Comparison of ENCODE assay signal across 1 cellular context in genomic region chr19:43782689-43783231, GRCh38.
TF ChIP-seq lines count a peak whose summit lies in the region.

No MANE protein-coding gene starts in this region.

TF ChIP-seq in IMR-90, 13 proteins besides CTCF, POLR2A, EP300 and RAD21:
- TF ChIP-seq, protein P1, sequence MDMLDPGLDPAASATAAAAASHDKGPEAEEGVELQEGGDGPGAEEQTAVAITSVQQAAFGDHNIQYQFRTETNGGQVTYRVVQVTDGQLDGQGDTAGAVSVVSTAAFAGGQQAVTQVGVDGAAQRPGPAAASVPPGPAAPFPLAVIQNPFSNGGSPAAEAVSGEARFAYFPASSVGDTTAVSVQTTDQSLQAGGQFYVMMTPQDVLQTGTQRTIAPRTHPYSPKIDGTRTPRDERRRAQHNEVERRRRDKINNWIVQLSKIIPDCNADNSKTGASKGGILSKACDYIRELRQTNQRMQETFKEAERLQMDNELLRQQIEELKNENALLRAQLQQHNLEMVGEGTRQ (IDR thresholded peaks at IDR 0.05; ENCODE audit: low read depth, low read length): no peak
- TF ChIP-seq CHD1 (IDR thresholded peaks at IDR 0.05; ENCODE audit: low read depth, low read length) (no peak), FOS (IDR thresholded peaks at IDR 0.05; ENCODE audit: low read depth, low read length) (no peak), RCOR1 (IDR thresholded peaks at IDR 0.05; ENCODE audit: insufficient replicate concordance, low read length) (no peak), MAZ (IDR thresholded peaks at IDR 0.05; ENCODE audit: borderline replicate concordance, low read depth, low read length) (no peak), BHLHE40 (IDR thresholded peaks at IDR 0.05; ENCODE audit: low read depth, low read length) (no peak), NFE2L2 (IDR thresholded peaks at IDR 0.05; ENCODE audit: low read depth, low read length) (no peak), CEBPB (IDR thresholded peaks at IDR 0.05; ENCODE audit: low read depth, low read length) (no peak), SMC3 (IDR thresholded peaks at IDR 0.05; ENCODE audit: low read depth, low read length) (no peak), MAFK (IDR thresholded peaks at IDR 0.05; ENCODE audit: low read depth, low read length) (no peak), RFX5 (IDR thresholded peaks at IDR 0.05; ENCODE audit: low read depth, low read length) (no peak)
- TF ChIP-seq, protein P2, sequence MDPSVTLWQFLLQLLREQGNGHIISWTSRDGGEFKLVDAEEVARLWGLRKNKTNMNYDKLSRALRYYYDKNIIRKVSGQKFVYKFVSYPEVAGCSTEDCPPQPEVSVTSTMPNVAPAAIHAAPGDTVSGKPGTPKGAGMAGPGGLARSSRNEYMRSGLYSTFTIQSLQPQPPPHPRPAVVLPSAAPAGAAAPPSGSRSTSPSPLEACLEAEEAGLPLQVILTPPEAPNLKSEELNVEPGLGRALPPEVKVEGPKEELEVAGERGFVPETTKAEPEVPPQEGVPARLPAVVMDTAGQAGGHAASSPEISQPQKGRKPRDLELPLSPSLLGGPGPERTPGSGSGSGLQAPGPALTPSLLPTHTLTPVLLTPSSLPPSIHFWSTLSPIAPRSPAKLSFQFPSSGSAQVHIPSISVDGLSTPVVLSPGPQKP (IDR thresholded peaks at IDR 0.05; ENCODE audit: borderline replicate concordance, low read depth, low read length): no peak
